Comparison of ENCODE assay signal across 11 cellular contexts in the genomic region with DNA sequence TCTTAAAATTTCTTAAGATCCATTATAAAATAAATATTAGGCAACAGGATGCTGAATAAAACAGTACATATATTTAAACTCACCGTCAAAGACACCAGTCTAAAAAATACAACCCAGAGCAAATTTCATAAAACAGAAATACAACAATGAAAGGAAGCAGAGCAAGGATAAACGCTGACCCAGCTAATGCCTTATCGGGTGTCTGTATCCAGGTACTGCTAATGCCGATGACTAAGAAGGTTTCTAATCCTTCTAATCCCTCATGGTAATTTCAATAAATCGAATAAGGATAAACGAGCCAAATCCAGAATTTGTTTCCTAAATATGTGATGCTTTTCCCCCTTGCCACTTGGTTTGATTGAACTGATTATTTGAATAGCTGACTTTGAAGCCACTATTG. TPM values are rescaled to one million over a fixed set of nuclear protein-coding genes. Genes with fewer than 3 reads are reported as not detected.
A peak's percentile ranks its signal among the peaks of the same experiment; 100 is the strongest.
DNase-seq lines count a peak whose midpoint lies in the region; ATAC-seq and TF ChIP-seq lines count a peak whose summit lies in the region.
"Had no signal": no experiment of that assay in that cellular context is flagged by ENCODE, and none has a peak within 500 bp of the region (broad histone marks: within the 10 kb centered on the region; RNA-seq: fewer than 3 reads in every experiment).

No MANE protein-coding gene starts in this region.

- 57% methylated on average over 6 of the region's 6 CpGs for WGBS in right cardiac atrium

- no peaks in the 10 kb centered on the region for H3K36me3 ChIP-seq in SU-DHL-6 (ENCODE audit: low read length)
- no peaks in the 10 kb centered on the region for H3K36me3 ChIP-seq in thoracic aorta
- H3K36me3 ChIP-seq in CD4-positive, alpha-beta memory T cell (ENCODE audit: insufficient read depth, low read length), result no peaks in the 10 kb centered on the region
- H3K36me3 ChIP-seq: tibial nerve had no signal

- no peak overlapping the region for H2AFZ ChIP-seq in SU-DHL-6 (ENCODE audit: low read depth, low read length, severe bottlenecking)

- H3K4me3 ChIP-seq in SU-DHL-6 (ENCODE audit: insufficient read depth, low read length, poor library complexity, severe bottlenecking) (peak overlapping the region; percentile 85), right cardiac atrium (ENCODE audit: low read length) (peak overlapping the region; percentile 72), thoracic aorta (peak overlapping the region; percentile 94)
- peak overlapping the region in 1 of 2 donors; percentile 76 for H3K4me3 ChIP-seq in CD4-positive, alpha-beta memory T cell (ENCODE audit: low read length in 2 of 2)

- H3K27me3 ChIP-seq in SU-DHL-6 (ENCODE audit: low read length) (no peaks in the 10 kb centered on the region), right cardiac atrium (ENCODE audit: control insufficient read depth, insufficient read depth) (no peaks in the 10 kb centered on the region), thoracic aorta (replicated peaks; ENCODE audit: insufficient read depth) (no peaks in the 10 kb centered on the region)
- H3K27me3 ChIP-seq in CD4-positive, alpha-beta memory T cell (ENCODE audit: insufficient read depth, low read length), result no peaks in the 10 kb centered on the region
- H3K27me3 ChIP-seq: tibial nerve had no signal

- H3K9me3 Mint-ChIP-seq in activated CD4-positive, alpha-beta T cell treated with anti-CD3 and anti-CD28 coated beads, Interleukin-2, amount 10 ng/mL, durations not matched to agents 24 days and 14 days, result peaks cover 6% of the 10 kb centered on the region
- no peaks in the 10 kb centered on the region for H3K9me3 Mint-ChIP-seq in CD4-positive, alpha-beta memory T cell

- ATAC-seq in right cardiac atrium (no peak), thoracic aorta (ENCODE audit: insufficient number of reproducible peaks, low FRiP score, low read depth) (no peak), omental fat pad (ENCODE audit: low FRiP score) (no peak)

- intact Hi-C loops in activated CD4-positive, alpha-beta T cell treated with anti-CD3 and anti-CD28 coated beads, Interleukin-2, amount 10 ng/mL, durations not matched to agents 24 days and 14 days (cut with micrococcal nuclease), result loop anchor here (5.0 kb wide), 2 partner anchors 520 to 1585 kb away; partner anchors contain the start of genes SP4 and TRA2A
- intact Hi-C loops in right cardiac atrium (cut with DNase I), result loop anchor here in 1 of 4 donors (10.0 kb wide), 1 partner anchor 157 kb away; no protein-coding TSS in a partner anchor
- intact Hi-C loops in CD4-positive, alpha-beta memory T cell (cut with micrococcal nuclease), result loop anchor here (5.0 to 10.0 kb wide), 5 partner anchors 317 to 1563 kb away; partner anchors contain the start of genes CCDC126, IGF2BP3, PALS2 and TRA2A

- CTCF ChIA-PET in CD4-positive, alpha-beta memory T cell (lab: Charles Lee; ENCODE audit: partially characterized antibody), result interaction anchor here (1.2 to 4.4 kb wide), 3 partner anchors 11 to 250 kb away, joined by 3 to 20 read pairs (median 4); no protein-coding TSS in a partner anchor

- H3K4me1 ChIP-seq in right cardiac atrium (ENCODE audit: control insufficient read depth, insufficient read depth, low read length) (no peaks in the 10 kb centered on the region), thoracic aorta (ENCODE audit: control insufficient read depth in 1 of 2, low read depth in 2 of 2) (peaks cover 32 to 64% of the 10 kb centered on the region in 2 donors)
- peaks cover 45% of the 10 kb centered on the region for H3K4me1 ChIP-seq in CD4-positive, alpha-beta memory T cell (ENCODE audit: insufficient read depth, low read length)

- H3K36me3 Mint-ChIP-seq in activated CD4-positive, alpha-beta T cell treated with anti-CD3 and anti-CD28 coated beads, Interleukin-2, amount 10 ng/mL, durations not matched to agents 24 days and 14 days (ENCODE audit: low read depth), result peaks cover 2% of the 10 kb centered on the region
- peaks cover 0 to 5% of the 10 kb centered on the region in 2 donors for H3K36me3 Mint-ChIP-seq in CD4-positive, alpha-beta memory T cell

- H3K27ac Mint-ChIP-seq in activated CD4-positive, alpha-beta T cell treated with anti-CD3 and anti-CD28 coated beads, Interleukin-2, amount 10 ng/mL, durations not matched to agents 24 days and 14 days, result no peak overlapping the region
- no peak overlapping the region for H3K27ac Mint-ChIP-seq in CD4-positive, alpha-beta memory T cell

- H3K9me3 ChIP-seq in SU-DHL-6 (ENCODE audit: insufficient read depth, low read length) (no peaks in the 10 kb centered on the region), right cardiac atrium (ENCODE audit: control insufficient read depth, low read length) (no peaks in the 10 kb centered on the region), thoracic aorta (no peaks in the 10 kb centered on the region)
- H3K9me3 ChIP-seq in CD4-positive, alpha-beta memory T cell (ENCODE audit: control insufficient read depth in 1 of 2, low read length in 2 of 2), result no peaks in the 10 kb centered on the region
- H3K9me3 ChIP-seq: tibial nerve had no signal

- no peaks in the 10 kb centered on the region for H3K9me2 ChIP-seq in SU-DHL-6 (replicated peaks; ENCODE audit: insufficient read depth, low read length)

- H3K79me2 ChIP-seq in SU-DHL-6 (ENCODE audit: insufficient read depth, low read length), result peaks cover 46% of the 10 kb centered on the region

- POLR2A ChIA-PET in CD4-positive, alpha-beta memory T cell (lab: Charles Lee; ENCODE audit: partially characterized antibody), result interaction anchor here (0.5 to 1.3 kb wide), 3 partner anchors 43 to 190 kb away, joined by 3 read pairs; no protein-coding TSS in a partner anchor

- H3K4me2 ChIP-seq in SU-DHL-6 (ENCODE audit: low read depth, low read length, poor library complexity, severe bottlenecking), result peak overlapping the region; percentile 81

- H3K4me3 Mint-ChIP-seq in activated CD4-positive, alpha-beta T cell treated with anti-CD3 and anti-CD28 coated beads, Interleukin-2, amount 10 ng/mL, durations not matched to agents 24 days and 14 days, result no peak overlapping the region
- H3K4me3 Mint-ChIP-seq in CD4-positive, alpha-beta memory T cell, result no peak overlapping the region

- H3F3A ChIP-seq in SU-DHL-6 (ENCODE audit: insufficient read depth), result peaks cover 12% of the 10 kb centered on the region; the same call in 1 of the 2 replicates

- H3K9ac ChIP-seq in SU-DHL-6 (ENCODE audit: low read length), result 0 out of 2 replicates have a peak overlapping the region, but pooled peaks have one; percentile 80

- H3K27ac ChIP-seq in SU-DHL-6 (ENCODE audit: low read depth, low read length) (no peak overlapping the region), right cardiac atrium (ENCODE audit: low read length) (no peak overlapping the region), thoracic aorta (no peak overlapping the region)
- H3K27ac ChIP-seq in CD4-positive, alpha-beta memory T cell (ENCODE audit: low read depth, low read length), result no peak overlapping the region

- peak; percentile 49 for DNase-seq in activated CD4-positive, alpha-beta T cell treated with anti-CD3 and anti-CD28 coated beads, Interleukin-2, amount 10 ng/mL, durations not matched to agents 24 days and 14 days
- no peak for DNase-seq in activated CD4-positive, alpha-beta T cell treated with anti-CD3 and anti-CD28 coated beads for 1 hour
- DNase-seq in right cardiac atrium, result no peak
- no peak for DNase-seq in thoracic aorta (ENCODE audit: low spot score)
- no peak for DNase-seq in activated gamma-delta T cell (lab: John Stamatoyannopoulos, UW)
- no peak for DNase-seq in CD4-positive, alpha-beta memory T cell
- no peak for DNase-seq in omental fat pad (ENCODE audit: low spot score)
- DNase-seq: GOT3, NCI-H2227 treated with DMSO at 0.1 percent for 48 hours had no signal

- H3K4me1 Mint-ChIP-seq in activated CD4-positive, alpha-beta T cell treated with anti-CD3 and anti-CD28 coated beads, Interleukin-2, amount 10 ng/mL, durations not matched to agents 24 days and 14 days, result peaks cover 21% of the 10 kb centered on the region
- H3K4me1 Mint-ChIP-seq in CD4-positive, alpha-beta memory T cell, result peaks cover 12 to 28% (median 23%) of the 10 kb centered on the region in 4 donors

- H3K27me3 Mint-ChIP-seq in activated CD4-positive, alpha-beta T cell treated with anti-CD3 and anti-CD28 coated beads, Interleukin-2, amount 10 ng/mL, durations not matched to agents 24 days and 14 days, result no peaks in the 10 kb centered on the region
- H3K27me3 Mint-ChIP-seq in CD4-positive, alpha-beta memory T cell, result no peaks in the 10 kb centered on the region

- TF ChIP-seq CTCF in SU-DHL-6 (IDR thresholded peaks at IDR 0.05; ENCODE audit: insufficient read depth, low read length, poor library complexity, severe bottlenecking) (no peak), thoracic aorta (IDR thresholded peaks at IDR 0.05) (no peak), omental fat pad (IDR thresholded peaks at IDR 0.05) (no peak)

- H4K20me1 ChIP-seq in SU-DHL-6 (ENCODE audit: low read depth, low read length), result peaks cover 49% of the 10 kb centered on the region

RNA-seq across cellular contexts. Expression of gene HYCC1, which starts 1.7 kb away (rescaled TPM):
- total RNA-seq in activated CD4-positive, alpha-beta T cell treated with anti-CD3 and anti-CD28 coated beads, Interleukin-2, amount 10 ng/mL, durations not matched to agents 24 days and 14 days, result 33.7 and 41.5 TPM in 2 replicates
- total RNA-seq in right cardiac atrium (10 to 100 TPM; 32.8 to 47.3 (median 36.3) TPM), thoracic aorta (100 to 1,000 TPM in 1 of 2 donors, 10 to 100 TPM in 1; 82.2 to 157 TPM), omental fat pad (100 to 1,000 TPM in 1 of 4 donors, 10 to 100 TPM in 3; 46.1 to 107 (median 65.2) TPM)
- 7.7 TPM for polyA plus RNA-seq in right cardiac atrium
- total RNA-seq in CD4-positive, alpha-beta memory T cell, result 10 to 100 TPM; 16.2 to 19.6 TPM
- polyA plus RNA-seq in CD4-positive, alpha-beta memory T cell, result 10 to 100 TPM; 11.1 to 18.9 TPM
